ENCODE assay signal across 13 cellular contexts in genomic region chr4:57103051-57103450, GRCh38. TPM values are rescaled to one million over a fixed set of nuclear protein-coding genes. Genes with fewer than 3 reads are reported as not detected.
DNase-seq lines count a peak whose midpoint lies in the region; ATAC-seq, FAIRE-seq and TF ChIP-seq lines count a peak whose summit lies in the region.
"Had no signal": no experiment of that assay in that cellular context is flagged by ENCODE, and none has a peak within 500 bp of the region (broad histone marks: within the 10 kb centered on the region; RNA-seq: fewer than 3 reads in every experiment).

No MANE protein-coding gene starts in this region.

- H3K9me3 ChIP-seq in astrocyte (ENCODE audit: insufficient read depth, low read depth, low read length): no peaks in the 10 kb centered on the region
- H3K9me3 ChIP-seq in trophoblast cell (ENCODE audit: insufficient read depth, low read depth, low read length): no peaks in the 10 kb centered on the region
- no peaks in the 10 kb centered on the region for H3K9me3 ChIP-seq in WERI-Rb-1 (ENCODE audit: severe bottlenecking)
- H3K9me3 ChIP-seq: lower lobe of right lung had no signal

- no CpG with 5 or more reads among the region's 4 CpGs for WGBS in trophoblast cell (ENCODE audit: extremely low coverage, insufficient coverage, insufficient read length)

- no peaks in the 10 kb centered on the region for H3K27me3 Mint-ChIP-seq in astrocyte (ENCODE audit: low read depth, unreplicated experiment)
- H3K27me3 Mint-ChIP-seq in activated T-cell treated with anti-CD3 and anti-CD28 coated beads, Interleukin-2, amount 50 U/mL, for 4 hours (ENCODE audit: low read depth): peaks cover 25% of the 10 kb centered on the region

- H2BK12ac ChIP-seq in trophoblast cell (ENCODE audit: low read length): no peak overlapping the region

- H3K4me3 ChIP-seq in AG04449 (ENCODE audit: low read depth, low read length) (peak overlapping the region; percentile 9; the same call in 1 of the 2 replicates), astrocyte (ENCODE audit: insufficient read depth, low read depth, low read length) (peak overlapping the region; percentile 33), trophoblast cell (ENCODE audit: low read depth, low read length) (no peak overlapping the region), WERI-Rb-1 (ENCODE audit: low read depth, low read length) (no peak overlapping the region)
- H3K4me3 ChIP-seq: lower lobe of right lung had no signal

- peak; percentile 34 for ATAC-seq in Right ventricle myocardium superior (ENCODE audit: poor library complexity)
- no peak for ATAC-seq in activated T-cell treated with anti-CD3 and anti-CD28 coated beads, Interleukin-2, amount 50 U/mL, for 4 hours
- ATAC-seq: activated T-helper 17 cell treated with anti-CD3 and anti-CD28 coated beads, Interleukin-2, amount 50 U/mL, for 72 hours; lower lobe of right lung had no signal

- H3K4me1 Mint-ChIP-seq in astrocyte (ENCODE audit: low read depth, unreplicated experiment): peaks cover 68% of the 10 kb centered on the region
- no peaks in the 10 kb centered on the region for H3K4me1 Mint-ChIP-seq in activated T-cell treated with anti-CD3 and anti-CD28 coated beads, Interleukin-2, amount 50 U/mL, for 4 hours (ENCODE audit: low read depth)
- H3K4me1 Mint-ChIP-seq: activated T-helper 17 cell treated with anti-CD3 and anti-CD28 coated beads, Interleukin-2, amount 50 U/mL, for 72 hours; B cell had no signal

- FAIRE-seq in astrocyte (lab: Jason Lieb, UNC) (peak; percentile 29), GM12891 (lab: Jason Lieb, UNC) (no peak)

- no peak for TF ChIP-seq CTCF in AG04449 (IDR thresholded peaks at IDR 0.05; ENCODE audit: insufficient read depth, low read length, missing control alignments)
- TF ChIP-seq CTCF in astrocyte (IDR thresholded peaks at IDR 0.05; ENCODE audit: insufficient read depth, low read depth, low read length): no peak
- TF ChIP-seq CTCF in WERI-Rb-1 (IDR thresholded peaks at IDR 0.05; ENCODE audit: low read depth, low read length): no peak

- H3K36me3 Mint-ChIP-seq in astrocyte (ENCODE audit: low read depth, unreplicated experiment): peaks cover 29% of the 10 kb centered on the region
- no peaks in the 10 kb centered on the region for H3K36me3 Mint-ChIP-seq in activated T-cell treated with anti-CD3 and anti-CD28 coated beads, Interleukin-2, amount 50 U/mL, for 4 hours (ENCODE audit: insufficient read depth)

- H3K27me3 ChIP-seq in astrocyte (ENCODE audit: insufficient read depth, low read length) (no peaks in the 10 kb centered on the region), trophoblast cell (ENCODE audit: insufficient read depth, low read length) (no peaks in the 10 kb centered on the region), WERI-Rb-1 (ENCODE audit: insufficient read depth, low read depth, severe bottlenecking) (peaks cover 2% of the 10 kb centered on the region)

- H3K23ac ChIP-seq in trophoblast cell (ENCODE audit: low read length): peak overlapping the region; percentile 46

- H3K18ac ChIP-seq in trophoblast cell (ENCODE audit: low read length): peak overlapping the region; percentile 46

- no peak for TF ChIP-seq POLR2A in GM12891 (IDR thresholded peaks at IDR 0.05; ENCODE audit: low read depth, low read length)

- no peak overlapping the region for H2AK5ac ChIP-seq in trophoblast cell (ENCODE audit: low read length)

- H3K79me2 ChIP-seq in astrocyte (ENCODE audit: insufficient read depth, low read length) (peaks cover 99% of the 10 kb centered on the region), trophoblast cell (ENCODE audit: control insufficient read depth, insufficient read depth, low read length, poor library complexity) (peaks cover 10% of the 10 kb centered on the region)

- peak overlapping the region; percentile 54 for H3K4me2 ChIP-seq in astrocyte (ENCODE audit: low read length)
- peak overlapping the region; percentile 19 for H3K4me2 ChIP-seq in trophoblast cell (ENCODE audit: low read length)

- no peak overlapping the region for H3K14ac ChIP-seq in trophoblast cell (ENCODE audit: low read length)

- H3K27ac Mint-ChIP-seq in astrocyte (ENCODE audit: unreplicated experiment): peak overlapping the region; percentile 97
- H3K27ac Mint-ChIP-seq: activated T-helper 17 cell treated with anti-CD3 and anti-CD28 coated beads, Interleukin-2, amount 50 U/mL, for 72 hours; B cell had no signal

- peak overlapping the region; percentile 4 for H4K91ac ChIP-seq in trophoblast cell (ENCODE audit: low read depth, low read length)

- H2AFZ ChIP-seq in astrocyte (ENCODE audit: low read depth, low read length) (no peak overlapping the region), trophoblast cell (ENCODE audit: insufficient read depth, low read length, poor library complexity) (no peak overlapping the region)

- CTCF ChIA-PET in AG04449 (lab: Yijun Ruan, JAX): interaction anchor here (2.3 to 2.8 kb wide), 2 partner anchors 60 to 65 kb away, joined by 9 to 12 read pairs; no protein-coding TSS in a partner anchor

- peak overlapping the region; percentile 77 for H3K27ac ChIP-seq in astrocyte (ENCODE audit: low read depth, low read length)
- peak overlapping the region; percentile 27 for H3K27ac ChIP-seq in trophoblast cell (ENCODE audit: low read depth, low read length)
- H3K27ac ChIP-seq in WERI-Rb-1: no peak overlapping the region
- H3K27ac ChIP-seq: lower lobe of right lung had no signal

- peak overlapping the region; percentile 9 for H2BK5ac ChIP-seq in trophoblast cell (ENCODE audit: low read depth, low read length, poor library complexity)

- POLR2A ChIA-PET in AG04449 (lab: Yijun Ruan, JAX): interaction anchor here (1.1 to 1.8 kb wide), 3 partner anchors 9 to 125 kb away, joined by 3 to 7 read pairs (median 4); partner anchors contain the start of gene NOA1

- intact Hi-C loops in Right ventricle myocardium superior (cut with DNase I): no loop called here

- H3K36me3 ChIP-seq in astrocyte (ENCODE audit: insufficient read depth, low read length): peaks cover 29% of the 10 kb centered on the region
- H3K36me3 ChIP-seq in trophoblast cell (ENCODE audit: control insufficient read depth in 1 of 2, insufficient read depth in 2 of 2, low read length in 2 of 2): peaks cover 7 to 12% of the 10 kb centered on the region in 2 experiments
- H3K36me3 ChIP-seq in WERI-Rb-1: no peaks in the 10 kb centered on the region
- H3K36me3 ChIP-seq: lower lobe of right lung had no signal

- peak overlapping the region; percentile 58 for H3K4me3 Mint-ChIP-seq in astrocyte (ENCODE audit: unreplicated experiment)
- H3K4me3 Mint-ChIP-seq in activated T-cell treated with anti-CD3 and anti-CD28 coated beads, Interleukin-2, amount 50 U/mL, for 4 hours: no peak overlapping the region
- H3K4me3 Mint-ChIP-seq: activated T-helper 17 cell treated with anti-CD3 and anti-CD28 coated beads, Interleukin-2, amount 50 U/mL, for 72 hours; B cell had no signal

- peak overlapping the region; percentile 15 for H3K4ac ChIP-seq in trophoblast cell (ENCODE audit: low read depth, low read length)

- H3K4me1 ChIP-seq in astrocyte (ENCODE audit: insufficient read depth, low read length) (peaks cover 50% of the 10 kb centered on the region), trophoblast cell (ENCODE audit: control insufficient read depth in 1 of 2, insufficient read depth in 2 of 2, low read length in 2 of 2) (peaks cover 24 to 32% of the 10 kb centered on the region in 2 experiments)

- no peak overlapping the region for H4K12ac ChIP-seq in trophoblast cell (ENCODE audit: low read depth, low read length)

- H4K20me1 ChIP-seq in astrocyte (ENCODE audit: insufficient read depth, low read length): peaks cover 10% of the 10 kb centered on the region

- DNase-seq in AG04449 (ENCODE audit: low read depth, low spot score) (no peak), astrocyte (ENCODE audit: low read depth) (no peak), Right ventricle myocardium superior (peak; percentile 61), trophoblast cell (no peak), GM12891 (ENCODE audit: insufficient read length, low spot score) (no peak), NCI-H1436 (lab: John Stamatoyannopoulos, UW) (no peak), WERI-Rb-1 (no peak)
- DNase-seq in activated T-cell treated with anti-CD3 and anti-CD28 coated beads, Interleukin-2, amount 50 U/mL, for 4 hours: no peak
- DNase-seq: effector CD4-positive, alpha-beta T cell; lower lobe of right lung; NCI-H146 had no signal

- peak overlapping the region; percentile 6 for H4K8ac ChIP-seq in trophoblast cell (ENCODE audit: low read depth, low read length)

- peak overlapping the region; percentile 70 for H3K9ac ChIP-seq in astrocyte (ENCODE audit: low read length)
- H3K9ac ChIP-seq in trophoblast cell (ENCODE audit: low read length): no peak overlapping the region

- H3K9me3 Mint-ChIP-seq in astrocyte (ENCODE audit: unreplicated experiment): no peaks in the 10 kb centered on the region
- no peaks in the 10 kb centered on the region for H3K9me3 Mint-ChIP-seq in activated T-cell treated with anti-CD3 and anti-CD28 coated beads, Interleukin-2, amount 50 U/mL, for 4 hours
- H3K9me3 Mint-ChIP-seq: activated T-helper 17 cell treated with anti-CD3 and anti-CD28 coated beads, Interleukin-2, amount 50 U/mL, for 72 hours had no signal

- no peak overlapping the region for H2BK120ac ChIP-seq in trophoblast cell (ENCODE audit: insufficient read depth, low read length, poor library complexity)

- H3K79me1 ChIP-seq in trophoblast cell (ENCODE audit: low read length): peaks cover 9% of the 10 kb centered on the region

TF ChIP-seq in GM12891, 5 proteins besides CTCF, POLR2A, EP300 and RAD21:
- no peak for TF ChIP-seq TAF1 (IDR thresholded peaks at IDR 0.05; ENCODE audit: low read depth, low read length)
- no peak for TF ChIP-seq POLR2AphosphoS5 (IDR thresholded peaks at IDR 0.05; ENCODE audit: low read depth, low read length)
- TF ChIP-seq POU2F2 (IDR thresholded peaks at IDR 0.05; ENCODE audit: low read depth, low read length): no peak
- no peak for TF ChIP-seq PAX5 (IDR thresholded peaks at IDR 0.05; ENCODE audit: insufficient read depth, low read length, severe bottlenecking)
- TF ChIP-seq SPI1 (IDR thresholded peaks at IDR 0.05; ENCODE audit: low read depth, low read length): no peak
TF ChIP-seq in GM12891: peak in this region for 0.

RNA-seq across cellular contexts. Expression of gene IGFBP7, which starts 7.1 kb away (rescaled TPM):
- total RNA-seq in astrocyte (930 and 1,304 TPM in 2 replicates), Right ventricle myocardium superior (769 TPM)
- 821 and 869 TPM in 2 replicates for polyA plus RNA-seq in trophoblast cell (2013)
- 0.18 TPM for polyA plus RNA-seq in GM12891 (2012; ENCODE audit: low read depth, missing spikeins)
- under 1 TPM; 0.56 to 0.73 (median 0.63) TPM for total RNA-seq in activated T-cell treated with anti-CD3 and anti-CD28 coated beads, Interleukin-2, amount 50 U/mL, for 4 hours
- total RNA-seq: activated T-helper 17 cell treated with anti-CD3 and anti-CD28 coated beads, Interleukin-2, amount 50 U/mL, for 72 hours; B cell had no signal

Comparison
In these comparisons a context has a peak if more than half of its experiments do, and no peak if none do; other contexts are left out.
1. H3K4me3 ChIP-seq: peak in AG04449 (single experiment) and astrocyte (single experiment); none in trophoblast cell (single experiment) and WERI-Rb-1 (single experiment).
2. RNA of gene IGFBP7, which starts 7.1 kb away (total RNA-seq): 930 to 1,304 TPM in astrocyte and 769 TPM in Right ventricle myocardium superior (single experiment); 0.56 to 0.73 TPM in activated T-cell treated with anti-CD3 and anti-CD28 coated beads, Interleukin-2, amount 50 U/mL, for 4 hours; every median in the first group is over 100 times any median in the second.